ENCODE assay signal across 8 cellular contexts in the genomic region with DNA sequence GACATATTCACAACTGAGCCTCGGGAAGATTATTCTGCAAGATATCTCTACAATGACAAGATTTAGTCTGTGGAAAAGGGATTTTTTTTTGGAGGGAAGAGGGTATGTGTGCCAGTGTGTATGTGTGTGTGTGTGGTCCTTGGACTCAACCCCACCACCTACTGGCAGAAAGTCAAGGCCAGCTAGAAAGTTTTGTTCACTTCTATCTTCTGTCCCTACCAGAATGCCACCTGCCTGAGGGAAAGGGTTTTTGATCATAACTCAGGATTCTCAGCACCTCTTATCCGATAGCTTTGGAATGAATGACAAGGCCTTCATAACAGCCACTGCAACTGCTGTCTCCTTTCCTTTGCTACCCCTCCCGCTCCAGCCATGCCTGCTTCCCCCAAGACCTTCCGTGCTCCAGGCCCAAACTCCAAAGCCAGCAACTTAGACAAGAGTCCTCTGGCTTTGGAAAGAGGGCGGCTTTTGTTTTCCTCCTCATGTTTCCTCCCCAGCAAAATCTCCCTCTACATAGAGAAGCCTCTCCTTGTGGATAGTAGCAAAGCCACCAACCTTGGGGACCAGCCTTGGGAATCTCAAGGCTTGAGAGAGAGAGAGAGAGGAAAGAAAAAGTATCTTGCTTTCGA. TPM values are rescaled to one million over a fixed set of nuclear protein-coding genes. Genes with fewer than 3 reads are reported as not detected.
DNase-seq lines count a peak whose midpoint lies in the region; ATAC-seq and TF ChIP-seq lines count a peak whose summit lies in the region.

No MANE protein-coding gene starts in this region.

- WGBS in GM23248 (ENCODE audit: low coverage in 1 of 2, low lambda C conversion rate in 2 of 2, missing lambda C conversion rate in 2 of 2), 2 experiments, result 14 to 19% methylated on average over 6 of the region's 6 CpGs

- H3K4me1 ChIP-seq in GM23248 (ENCODE audit: insufficient read depth) (peaks cover 15% of the 10 kb centered on the region), OCI-LY1 (ENCODE audit: insufficient read depth, low read length, severe bottlenecking) (peaks cover 8% of the 10 kb centered on the region), left lung (peaks cover 11 to 23% of the 10 kb centered on the region in 2 donors)

- H2AFZ ChIP-seq in GM23248, result peak overlapping the region; percentile 100
- H2AFZ ChIP-seq in OCI-LY1 (ENCODE audit: low read length), result no peak overlapping the region

- no peaks in the 10 kb centered on the region for H3K9me3 ChIP-seq in GM23248 (ENCODE audit: low read depth)
- peaks cover 12% of the 10 kb centered on the region; the same call in 1 of the 2 replicates for H3K9me3 ChIP-seq in OCI-LY1 (ENCODE audit: low read length)
- H3K9me3 ChIP-seq in left lung, result peaks cover 0 to 7% of the 10 kb centered on the region in 2 donors

- ATAC-seq in left lung, result peak; percentile 17

- no peaks in the 10 kb centered on the region for H4K20me1 ChIP-seq in GM23248 (ENCODE audit: insufficient read depth)
- H4K20me1 ChIP-seq in OCI-LY1 (ENCODE audit: insufficient read depth, low read length), result no peaks in the 10 kb centered on the region

- no peaks in the 10 kb centered on the region for H3K9me2 ChIP-seq in GM23248 (ENCODE audit: insufficient read depth)
- H3K9me2 ChIP-seq in OCI-LY1 (ENCODE audit: low read depth, low read length), result no peaks in the 10 kb centered on the region

- H3K9ac ChIP-seq in GM23248 (peak overlapping the region; percentile 98), OCI-LY1 (ENCODE audit: low read length) (no peak overlapping the region)

- no peaks in the 10 kb centered on the region for H3K36me3 ChIP-seq in GM23248 (ENCODE audit: low read depth)
- no peaks in the 10 kb centered on the region; the same call in 1 of the 2 replicates for H3K36me3 ChIP-seq in OCI-LY1 (ENCODE audit: insufficient read depth, low read length)
- no peaks in the 10 kb centered on the region for H3K36me3 ChIP-seq in left lung

- H3F3A ChIP-seq in GM23248 (ENCODE audit: insufficient read depth) (peaks cover 10% of the 10 kb centered on the region; the same call in 1 of the 2 replicates), OCI-LY1 (ENCODE audit: insufficient read depth, low read length) (no peaks in the 10 kb centered on the region)

- peak overlapping the region; percentile 88 for H3K4me2 ChIP-seq in GM23248 (ENCODE audit: unreplicated experiment)
- no peak overlapping the region; the same call in 1 of the 2 replicates for H3K4me2 ChIP-seq in OCI-LY1 (ENCODE audit: low read length)

- TF ChIP-seq CTCF in OCI-LY1 (IDR thresholded peaks at IDR 0.05; ENCODE audit: low read length) (peak; percentile 66), choroid plexus epithelial cell (conservative IDR thresholded peaks at IDR 0.05; ENCODE audit: low read depth, low read length) (peak; percentile 62), left lung (IDR thresholded peaks at IDR 0.05) (peak in 1 of 2 donors; percentile 12)

- in situ Hi-C loops in GM23248 (cut with MboI), result no loop called here

- H3K4me3 ChIP-seq in GM23248 (peak overlapping the region; percentile 99), OCI-LY1 (ENCODE audit: low read depth, low read length, poor library complexity, severe bottlenecking) (no peak overlapping the region), choroid plexus epithelial cell (ENCODE audit: low read depth, low read length) (peak overlapping the region; percentile 45), left lung (peak overlapping the region; percentile 63 to 82)

- intact Hi-C loops in left lung (cut with DNase I), result no loop called here

- H3K27ac ChIP-seq in GM23248 (peak overlapping the region; percentile 76), OCI-LY1 (ENCODE audit: low read depth, low read length, poor library complexity, severe bottlenecking) (no peak overlapping the region), left lung (peak overlapping the region; percentile 79 to 96)

- DNase-seq in DMS 273 (lab: John Stamatoyannopoulos, UW; ENCODE audit: unreplicated experiment) (peak; percentile 74), GM23248 (peak; percentile 52), choroid plexus epithelial cell (ENCODE audit: low read depth) (peak; percentile 54), left lung (no peak), superior temporal gyrus (ENCODE audit: extremely low spot score) (peak; percentile 18), T-helper 9 cell (no peak), NCI-H2029 (lab: John Stamatoyannopoulos, UW) (no peak)

- H3K27me3 ChIP-seq in GM23248 (replicated peaks; ENCODE audit: insufficient read depth) (no peaks in the 10 kb centered on the region), OCI-LY1 (ENCODE audit: insufficient read depth, low read length) (peaks cover 13% of the 10 kb centered on the region), left lung (no peaks in the 10 kb centered on the region)

- H3K79me2 ChIP-seq in GM23248 (ENCODE audit: insufficient read depth) (peaks cover 20% of the 10 kb centered on the region), OCI-LY1 (ENCODE audit: insufficient read depth, low read length) (no peaks in the 10 kb centered on the region)

RNA-seq across cellular contexts. Expression of gene BTN3A1, which starts 18.6 kb away (rescaled TPM):
- total RNA-seq in GM23248 (2014; rRNA removed; shearing (Covaris generic)), result 7.7 and 8.9 TPM in 2 replicates
- polyA plus RNA-seq in GM23248 (2016; fragmentation: Nextera tagmentation; extraction: Ambion mirVana), result 5.5 and 6.7 TPM in 2 replicates
- total RNA-seq in left lung, result 10 to 100 TPM; 48.0 to 54.5 TPM

RNA-seq across cellular contexts. Expression of gene BTN3A3, which starts 19.6 kb away (rescaled TPM):
- 7.2 and 18.8 TPM in 2 replicates for total RNA-seq in GM23248 (2014; rRNA removed; shearing (Covaris generic))
- polyA plus RNA-seq in GM23248 (2016; fragmentation: Nextera tagmentation; extraction: Ambion mirVana), result 3.9 and 4.2 TPM in 2 replicates
- 10 to 100 TPM; 41.1 to 54.7 TPM for total RNA-seq in left lung

RNA-seq across cellular contexts. Expression of gene BTN2A1, which starts 37.0 kb away (rescaled TPM):
- total RNA-seq in GM23248 (2014; rRNA removed; shearing (Covaris generic)), result 9.1 and 15.0 TPM in 2 replicates
- 18.4 and 19.5 TPM in 2 replicates for polyA plus RNA-seq in GM23248 (2016; fragmentation: Nextera tagmentation; extraction: Ambion mirVana)
- 10 to 100 TPM; 17.5 to 34.7 TPM for total RNA-seq in left lung

RNA-seq across cellular contexts. Expression of gene BTN2A2, which starts 37.8 kb away (rescaled TPM):
- total RNA-seq in GM23248 (2014; rRNA removed; shearing (Covaris generic)), result 4.5 and 9.1 TPM in 2 replicates
- 4.0 and 5.2 TPM in 2 replicates for polyA plus RNA-seq in GM23248 (2016; fragmentation: Nextera tagmentation; extraction: Ambion mirVana)
- 10 to 100 TPM; 16.6 to 21.0 TPM for total RNA-seq in left lung

RNA-seq across cellular contexts. Expression of gene BTN3A2, which starts 55.7 kb away (rescaled TPM):
- 12.9 and 14.5 TPM in 2 replicates for total RNA-seq in GM23248 (2014; rRNA removed; shearing (Covaris generic))
- polyA plus RNA-seq in GM23248 (2016; fragmentation: Nextera tagmentation; extraction: Ambion mirVana), result 7.9 and 9.5 TPM in 2 replicates
- total RNA-seq in left lung, result 10 to 100 TPM; 72.7 to 96.4 TPM

Comparison
In these comparisons a context has a peak if more than half of its experiments do, and no peak if none do; other contexts are left out.
1. DNase-seq: peak in DMS 273 (single experiment), GM23248 (single experiment), choroid plexus epithelial cell (single experiment) and superior temporal gyrus (single experiment); none in left lung (0 of 2), T-helper 9 cell (single experiment) and NCI-H2029 (single experiment).